In the genomic region with DNA sequence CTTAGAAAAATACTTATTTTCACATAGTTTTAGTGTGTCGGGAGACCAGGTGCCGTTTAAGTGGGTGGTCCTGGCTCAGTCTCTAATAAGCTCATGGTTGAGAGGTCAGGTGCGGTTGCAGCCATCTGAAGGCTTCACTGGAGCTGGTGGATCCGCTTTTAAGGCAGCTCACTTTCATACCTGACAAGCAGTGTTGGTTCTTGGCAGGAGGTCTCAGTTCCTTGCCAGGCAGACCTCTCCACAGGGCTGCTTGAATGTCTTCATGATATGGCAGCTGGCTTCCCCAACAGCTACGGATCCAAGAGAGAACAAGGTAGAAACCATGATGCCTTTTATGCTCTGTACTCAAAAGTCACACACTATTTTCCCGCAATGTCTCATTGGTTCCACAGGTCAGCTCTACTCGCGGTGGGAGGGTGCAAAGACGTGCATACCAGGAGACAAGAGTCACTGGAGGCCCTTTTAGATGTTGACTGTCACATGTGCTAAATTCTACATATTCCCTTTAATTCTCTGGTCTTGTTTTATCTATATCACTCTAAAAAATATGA, we compare ENCODE assay signal across 1 cellular context.
TF ChIP-seq lines count a peak whose summit lies in the region.

No MANE protein-coding gene starts in this region.

TF ChIP-seq in IMR-90, 13 proteins besides CTCF, POLR2A, EP300 and RAD21 (continued from another document):
- TF ChIP-seq MXI1 (IDR thresholded peaks at IDR 0.05; ENCODE audit: borderline replicate concordance, low read depth, low read length) (no peak), NFE2L2 (IDR thresholded peaks at IDR 0.05; ENCODE audit: low read depth, low read length) (no peak), CHD1 (IDR thresholded peaks at IDR 0.05; ENCODE audit: low read depth, low read length) (no peak), RCOR1 (IDR thresholded peaks at IDR 0.05; ENCODE audit: insufficient replicate concordance, low read length) (no peak), RFX5 (IDR thresholded peaks at IDR 0.05; ENCODE audit: low read depth, low read length) (no peak), FOS (IDR thresholded peaks at IDR 0.05; ENCODE audit: low read depth, low read length) (no peak), CEBPB (IDR thresholded peaks at IDR 0.05; ENCODE audit: low read depth, low read length) (no peak)
- TF ChIP-seq, protein P1, sequence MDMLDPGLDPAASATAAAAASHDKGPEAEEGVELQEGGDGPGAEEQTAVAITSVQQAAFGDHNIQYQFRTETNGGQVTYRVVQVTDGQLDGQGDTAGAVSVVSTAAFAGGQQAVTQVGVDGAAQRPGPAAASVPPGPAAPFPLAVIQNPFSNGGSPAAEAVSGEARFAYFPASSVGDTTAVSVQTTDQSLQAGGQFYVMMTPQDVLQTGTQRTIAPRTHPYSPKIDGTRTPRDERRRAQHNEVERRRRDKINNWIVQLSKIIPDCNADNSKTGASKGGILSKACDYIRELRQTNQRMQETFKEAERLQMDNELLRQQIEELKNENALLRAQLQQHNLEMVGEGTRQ (IDR thresholded peaks at IDR 0.05; ENCODE audit: low read depth, low read length) = no peak
TF ChIP-seq in IMR-90: peak in this region for 0.
